Comparison of ENCODE assay signal across 10 cellular contexts in the genomic region with DNA sequence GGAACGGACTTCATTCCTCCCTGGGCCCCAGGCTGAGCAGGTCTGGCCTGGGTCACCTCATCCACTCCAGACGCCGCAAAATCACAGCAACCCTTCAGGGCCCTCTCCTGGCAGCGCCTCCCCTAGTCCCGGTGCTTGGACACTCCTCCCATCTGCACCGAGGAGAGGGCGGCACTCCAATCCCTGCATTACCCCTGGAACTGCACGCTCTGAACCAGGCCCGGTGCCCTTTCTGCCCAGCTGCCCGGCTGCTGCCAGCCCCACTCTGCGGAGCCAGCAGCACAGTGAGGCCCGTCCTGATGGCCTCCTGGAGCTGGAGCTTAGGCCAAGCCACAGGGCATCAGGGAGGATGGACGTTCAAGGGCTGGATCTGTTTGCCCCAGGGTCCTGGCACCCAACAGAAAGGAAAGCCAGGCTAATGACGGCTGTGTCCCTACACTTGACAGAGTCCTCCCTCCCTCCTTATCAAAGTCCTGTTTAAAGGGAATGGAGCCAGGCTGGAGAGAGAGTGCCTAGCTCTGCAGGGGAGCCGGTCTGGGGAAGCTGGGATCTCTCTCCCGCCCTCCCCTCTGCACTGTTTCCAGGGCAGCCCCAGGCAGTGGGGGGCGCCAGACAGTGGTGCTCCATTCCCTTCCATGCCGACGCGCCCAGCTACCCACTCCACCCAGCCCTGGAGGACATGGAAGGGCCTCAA. TPM values are rescaled to one million over a fixed set of nuclear protein-coding genes. Genes with fewer than 3 reads are reported as not detected.
DNase-seq lines count a peak whose midpoint lies in the region; ATAC-seq and TF ChIP-seq lines count a peak whose summit lies in the region.
"Had no signal": no experiment of that assay in that cellular context is flagged by ENCODE, and none has a peak within 500 bp of the region (broad histone marks: within the 10 kb centered on the region; RNA-seq: fewer than 3 reads in every experiment).

No MANE protein-coding gene starts in this region.

- peak; percentile 87 for ATAC-seq in GM23338
- ATAC-seq in body of pancreas = no peak
- ATAC-seq in GM18907 (IDR thresholded peaks at IDR 0.05; ENCODE audit: unreplicated experiment) = no peak

- H3K27ac Mint-ChIP-seq in GM23338 = no peak overlapping the region

- H3K4me1 ChIP-seq in GM23338 (ENCODE audit: insufficient read depth) (peaks cover 6% of the 10 kb centered on the region; the same call in 1 of the 2 replicates), body of pancreas (no peaks in the 10 kb centered on the region), smooth muscle cell (ENCODE audit: low read depth) (peaks cover 6% of the 10 kb centered on the region)

- TF ChIP-seq POLR2A in body of pancreas (IDR thresholded peaks at IDR 0.05) = no peak

- H3K27me3 Mint-ChIP-seq in GM23338 (ENCODE audit: insufficient read depth, low read depth, poor library complexity) = no peaks in the 10 kb centered on the region

- H3K4me1 Mint-ChIP-seq in GM23338 = peaks cover 4% of the 10 kb centered on the region; the same call in 2 of the 3 replicates

- H3F3A ChIP-seq in GM23338 (replicated peaks; ENCODE audit: low read depth) (no peaks in the 10 kb centered on the region), smooth muscle cell (ENCODE audit: low read depth) (peaks cover 35% of the 10 kb centered on the region)

- no peak overlapping the region for H3K9ac ChIP-seq in smooth muscle cell (ENCODE audit: low read depth)

- 58 to 62% methylated on average over 12 to 16 of the region's 20 CpGs for WGBS in body of pancreas, 2 donors
- 80% methylated on average over 18 of the region's 20 CpGs for WGBS in smooth muscle cell (ENCODE audit: low lambda C conversion rate)

- H3K36me3 Mint-ChIP-seq in GM23338 (ENCODE audit: low read depth) = peaks cover 46% of the 10 kb centered on the region

- H3K4me3 ChIP-seq in GM23338 (no peak overlapping the region), body of pancreas (no peak overlapping the region), smooth muscle cell (no peak overlapping the region)
- H3K4me3 ChIP-seq: SK-N-MC had no signal

- H2AFZ ChIP-seq in GM23338 (no peak overlapping the region), smooth muscle cell (ENCODE audit: low read depth) (no peak overlapping the region)

- H3K27ac ChIP-seq in GM23338 (ENCODE audit: low read depth) = no peak overlapping the region
- H3K27ac ChIP-seq in body of pancreas = no peak overlapping the region
- H3K27ac ChIP-seq in smooth muscle cell (ENCODE audit: low read depth) = peak overlapping the region; percentile 77
- H3K27ac ChIP-seq: SK-N-MC had no signal

- TF ChIP-seq CTCF in GM23338 (conservative IDR thresholded peaks at IDR 0.05; ENCODE audit: low read depth in 2 of 2) = peak in 1 of 2 experiments; percentile 63; a peak in 3 of 4 replicates
- no peak for TF ChIP-seq CTCF in body of pancreas (IDR thresholded peaks at IDR 0.05)
- TF ChIP-seq CTCF in smooth muscle cell (IDR thresholded peaks at IDR 0.05; ENCODE audit: borderline replicate concordance, insufficient read depth, poor library complexity, severe bottlenecking) = no peak

- intact Hi-C loops in body of pancreas (cut with DNase I) = no loop called here

- no peaks in the 10 kb centered on the region for H4K20me1 ChIP-seq in GM23338 (replicated peaks; ENCODE audit: insufficient read depth)
- peaks cover 98% of the 10 kb centered on the region for H4K20me1 ChIP-seq in smooth muscle cell (ENCODE audit: low read depth)

- H3K9me3 ChIP-seq in body of pancreas = peaks cover 0 to 10% (median 0%) of the 10 kb centered on the region in 3 donors
- H3K9me3 ChIP-seq in smooth muscle cell (replicated peaks; ENCODE audit: low read depth) = no peaks in the 10 kb centered on the region

- H3K4me3 Mint-ChIP-seq in GM23338 = no peak overlapping the region

- H3K79me2 ChIP-seq in GM23338 (replicated peaks; ENCODE audit: insufficient read depth) (peaks cover 17% of the 10 kb centered on the region; the same call in 1 of the 2 replicates), smooth muscle cell (ENCODE audit: low read depth) (peaks cover 98% of the 10 kb centered on the region)

- no peaks in the 10 kb centered on the region for H3K27me3 ChIP-seq in GM23338 (ENCODE audit: insufficient read depth)
- no peaks in the 10 kb centered on the region for H3K27me3 ChIP-seq in body of pancreas
- no peaks in the 10 kb centered on the region for H3K27me3 ChIP-seq in smooth muscle cell (ENCODE audit: low read depth)

- no peak overlapping the region for H3K4me2 ChIP-seq in GM23338
- no peak overlapping the region for H3K4me2 ChIP-seq in smooth muscle cell

- H3K36me3 ChIP-seq in GM23338 (ENCODE audit: insufficient read depth) (peaks cover 15% of the 10 kb centered on the region), body of pancreas (replicated peaks in 1 of 2; ENCODE audit: insufficient read depth in 1 of 2, low read depth in 2 of 2) (no peaks in the 10 kb centered on the region), smooth muscle cell (ENCODE audit: low read depth) (peaks cover 17% of the 10 kb centered on the region)

- peak; percentile 41 for DNase-seq in GM23338 (ENCODE audit: low spot score)
- DNase-seq in body of pancreas = peak in 3 of 4 donors; percentile 4 to 9 (median 9)
- peak; percentile 48 for DNase-seq in islet precursor cell
- no peak for DNase-seq in smooth muscle cell (lab: John Stamatoyannopoulos, UW; ENCODE audit: unreplicated experiment)
- DNase-seq in NCI-H1105 treated with DMSO at 0.1 percent for 48 hours (lab: John Stamatoyannopoulos, UW) = no peak
- DNase-seq in NCI-H187 treated with DMSO at 0.1 percent for 48 hours (lab: John Stamatoyannopoulos, UW) = no peak
- DNase-seq in glomerular visceral epithelial cell (ENCODE audit: extremely low spot score) = no peak
- DNase-seq: retina had no signal

- H3K9me2 ChIP-seq in GM23338 (ENCODE audit: insufficient read depth) = no peaks in the 10 kb centered on the region

- H3K9me3 Mint-ChIP-seq in GM23338 = peaks cover 25% of the 10 kb centered on the region

TF ChIP-seq in GM23338, 12 proteins besides CTCF, POLR2A, EP300 and RAD21 (continues in another document):
- TF ChIP-seq CREB1 (CRISPR knock-in tag; IDR thresholded peaks at IDR 0.05; ENCODE audit: low read depth) = no peak
- no peak for TF ChIP-seq NANOG (IDR thresholded peaks at IDR 0.05; ENCODE audit: borderline replicate concordance)
- TF ChIP-seq ETS1 (IDR thresholded peaks at IDR 0.05) = no peak
- TF ChIP-seq STAT1 (IDR thresholded peaks at IDR 0.05; ENCODE audit: unreplicated experiment) = no peak
- no peak for TF ChIP-seq POLR2AphosphoS5 (IDR thresholded peaks at IDR 0.05; ENCODE audit: low read depth)
- no peak for TF ChIP-seq EZH2phosphoT487 (IDR thresholded peaks at IDR 0.05; ENCODE audit: unreplicated experiment)

RNA-seq across cellular contexts. Expression of gene COL6A2, which starts 12.7 kb away (rescaled TPM):
- total RNA-seq in GM23338 (2014; rRNA removed; shearing (Covaris generic)) = 68.5 and 89.2 TPM in 2 replicates
- polyA plus RNA-seq in GM23338 (2016; fragmentation: Nextera tagmentation; extraction: Ambion mirVana) (28.4 and 31.8 TPM in 2 replicates), smooth muscle cell (2,969 and 4,089 TPM in 2 replicates)
- total RNA-seq in body of pancreas (100 to 1,000 TPM in 1 of 2 donors, 10 to 100 TPM in 1; 72.1 to 339 TPM), smooth muscle cell (1,570 and 1,698 TPM in 2 replicates)

RNA-seq across cellular contexts. Expression of gene FTCD, which starts 44.7 kb away (rescaled TPM):
- 0.90 and 3.3 TPM in 2 replicates for total RNA-seq in GM23338 (2014; rRNA removed; shearing (Covaris generic))
- 2.3 and 2.6 TPM in 2 replicates for polyA plus RNA-seq in GM23338 (2016; fragmentation: Nextera tagmentation; extraction: Ambion mirVana)
- under 1 TPM in 1 of 2 donors, not detected in 1; 0.33 TPM for total RNA-seq in body of pancreas
- 1.3 and 4.1 TPM in 2 replicates for total RNA-seq in smooth muscle cell
- polyA plus RNA-seq in smooth muscle cell = 15.2 and 18.0 TPM in 2 replicates

Comparison
In these comparisons a context has a peak if more than half of its experiments do, and no peak if none do; other contexts are left out.
1. DNase-seq: peak in GM23338 (single experiment), body of pancreas (3 of 4) and islet precursor cell (single experiment); none in smooth muscle cell (single experiment), NCI-H1105 treated with DMSO at 0.1 percent for 48 hours (single experiment), NCI-H187 treated with DMSO at 0.1 percent for 48 hours (single experiment) and glomerular visceral epithelial cell (single experiment).